Comparison of ENCODE assay signal across 10 cellular contexts in the genomic region with DNA sequence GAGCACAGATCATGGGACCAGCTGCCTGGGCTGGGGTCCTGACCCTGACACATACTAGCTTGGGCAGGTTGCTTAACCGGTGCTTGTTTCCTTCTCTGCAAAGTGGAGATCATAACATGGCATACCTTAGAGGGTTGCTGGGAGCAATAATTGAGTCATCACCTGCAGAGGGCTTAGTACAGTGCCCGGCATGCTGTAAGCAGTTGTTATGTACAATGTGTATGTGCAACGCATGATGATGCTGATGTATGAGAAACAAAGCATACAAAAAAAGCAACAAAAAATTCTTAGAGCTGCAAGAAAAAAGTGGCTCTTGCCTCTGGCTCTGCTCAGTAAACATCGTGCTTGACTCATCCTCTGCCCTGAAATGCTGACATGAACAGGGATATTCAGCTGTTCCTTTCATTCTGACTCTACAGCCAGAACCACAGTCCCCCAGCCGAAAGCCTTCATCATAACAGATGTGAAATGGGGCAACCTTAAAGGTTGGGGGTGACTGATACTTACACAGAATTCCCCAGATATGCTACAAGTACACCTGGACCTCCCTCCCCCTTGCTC.
DNase-seq lines count a peak whose midpoint lies in the region; ATAC-seq and TF ChIP-seq lines count a peak whose summit lies in the region.
"Had no signal": no experiment of that assay in that cellular context is flagged by ENCODE, and none has a peak within 500 bp of the region (broad histone marks: within the 10 kb centered on the region; RNA-seq: fewer than 3 reads in every experiment).

No MANE protein-coding gene starts in this region.

- no peaks in the 10 kb centered on the region for H3K9me3 ChIP-seq in breast epithelium
- H3K9me3 ChIP-seq in endodermal cell (ENCODE audit: control insufficient read depth, low read length): no peaks in the 10 kb centered on the region

- H3K36me3 Mint-ChIP-seq in MCF 10A (ENCODE audit: insufficient read depth, unreplicated experiment) (no peaks in the 10 kb centered on the region), endodermal cell (ENCODE audit: low read depth) (no peaks in the 10 kb centered on the region), type B pancreatic cell (no peaks in the 10 kb centered on the region)

- H3K4me3 ChIP-seq in breast epithelium (no peak overlapping the region), endodermal cell (ENCODE audit: low read length) (no peak overlapping the region)

- ATAC-seq in HG03558 (IDR thresholded peaks at IDR 0.05; ENCODE audit: extremely low read depth, unreplicated experiment): peak; percentile 51

- H3K36me3 ChIP-seq in breast epithelium (no peaks in the 10 kb centered on the region), endodermal cell (ENCODE audit: control insufficient read depth, insufficient read depth, low read length) (no peaks in the 10 kb centered on the region)

- TF ChIP-seq POLR2A in breast epithelium (IDR thresholded peaks at IDR 0.05): no peak

- no peak overlapping the region for H3K4me3 Mint-ChIP-seq in MCF 10A (ENCODE audit: unreplicated experiment)
- H3K4me3 Mint-ChIP-seq in endodermal cell: no peak overlapping the region
- H3K4me3 Mint-ChIP-seq in type B pancreatic cell: no peak overlapping the region
- H3K4me3 Mint-ChIP-seq: CD4-positive, CD25-positive, alpha-beta regulatory T cell had no signal

- no peaks in the 10 kb centered on the region for H3K4me1 ChIP-seq in breast epithelium
- H3K4me1 ChIP-seq in endodermal cell (ENCODE audit: control insufficient read depth, insufficient read depth, low read length): peaks cover 2% of the 10 kb centered on the region

- H3K27ac ChIP-seq in breast epithelium (peak overlapping the region in 1 of 2 donors; percentile 6), endodermal cell (ENCODE audit: low read depth, low read length) (no peak overlapping the region)

- H3K27me3 ChIP-seq in breast epithelium (no peaks in the 10 kb centered on the region), endodermal cell (ENCODE audit: control insufficient read depth, insufficient read depth, low read length, poor library complexity, severe bottlenecking) (peaks cover 8% of the 10 kb centered on the region)

- H3K4me1 Mint-ChIP-seq in MCF 10A (ENCODE audit: insufficient read depth, unreplicated experiment): peaks cover 6% of the 10 kb centered on the region
- peaks cover 24% of the 10 kb centered on the region for H3K4me1 Mint-ChIP-seq in endodermal cell
- H3K4me1 Mint-ChIP-seq in type B pancreatic cell (ENCODE audit: unreplicated experiment): peaks cover 29% of the 10 kb centered on the region

- no peak overlapping the region for H3K9ac ChIP-seq in endodermal cell (ENCODE audit: extremely low read depth, low read length, poor library complexity, severe bottlenecking)

- CTCF ChIA-PET in MCF 10A (lab: Yijun Ruan, JAX): interaction anchor here (0.6 to 5.0 kb wide), 10 partner anchors 14 to 1448 kb away, joined by 3 to 64 read pairs (median 8); no protein-coding TSS in a partner anchor

- peak overlapping the region; percentile 39 for H3K27ac Mint-ChIP-seq in MCF 10A (ENCODE audit: low read depth, unreplicated experiment)
- H3K27ac Mint-ChIP-seq in endodermal cell: no peak overlapping the region
- peak overlapping the region; percentile 28 for H3K27ac Mint-ChIP-seq in type B pancreatic cell

- peak; percentile 53 for DNase-seq in MCF 10A (ENCODE audit: unreplicated experiment)
- no peak for DNase-seq in breast epithelium (ENCODE audit: low spot score in 2 of 2)
- DNase-seq in endodermal cell: peak; percentile 33
- no peak for DNase-seq in type B pancreatic cell (ENCODE audit: extremely low spot score, unreplicated experiment)
- no peak for DNase-seq in Ammon's horn (ENCODE audit: low spot score)
- DNase-seq in mesenteric fat pad (ENCODE audit: low spot score): no peak
- no peak for DNase-seq in GOT3 (lab: John Stamatoyannopoulos, UW)
- DNase-seq: NCI-H774 had no signal

- no peak for TF ChIP-seq CTCF in MCF 10A (IDR thresholded peaks at IDR 0.05; ENCODE audit: unreplicated experiment)
- no peak for TF ChIP-seq CTCF in breast epithelium (IDR thresholded peaks at IDR 0.05)
- TF ChIP-seq CTCF in endodermal cell (conservative IDR thresholded peaks at IDR 0.05): no peak
- TF ChIP-seq CTCF in type B pancreatic cell (conservative IDR thresholded peaks at IDR 0.05): no peak

- H3K9me3 Mint-ChIP-seq in MCF 10A (ENCODE audit: unreplicated experiment) (no peaks in the 10 kb centered on the region), endodermal cell (no peaks in the 10 kb centered on the region), type B pancreatic cell (no peaks in the 10 kb centered on the region)
- H3K9me3 Mint-ChIP-seq: CD4-positive, CD25-positive, alpha-beta regulatory T cell had no signal

- intact Hi-C loops in MCF 10A (cut with micrococcal nuclease) (loop anchor here (2.0 to 10.0 kb wide), 4 partner anchors 209 to 1449 kb away; no protein-coding TSS in a partner anchor), breast epithelium (cut with DNase I; ENCODE audit: low total_unique reads) (loop anchor here (5.0 to 10.0 kb wide), 2 partner anchors 1269 to 1447 kb away; no protein-coding TSS in a partner anchor)

- H3K27me3 Mint-ChIP-seq in MCF 10A (ENCODE audit: insufficient read depth, unreplicated experiment): no peaks in the 10 kb centered on the region
- H3K27me3 Mint-ChIP-seq in endodermal cell (ENCODE audit: insufficient read depth): peaks cover 12% of the 10 kb centered on the region
- peaks cover 10% of the 10 kb centered on the region for H3K27me3 Mint-ChIP-seq in type B pancreatic cell
- H3K27me3 Mint-ChIP-seq: CD4-positive, CD25-positive, alpha-beta regulatory T cell had no signal

- BruUV-seq in MCF 10A (replicated peaks; lab: Mats Ljungman, UMichigan): no TSS peak

- WGBS in endodermal cell (ENCODE audit: insufficient coverage in 1 of 2, insufficient read length in 1 of 2), 2 experiments: 84 to 93% methylated on average over 5 of the region's 5 CpGs

- POLR2A ChIA-PET in MCF 10A (lab: Yijun Ruan, JAX): interaction anchor here (0.6 to 1.1 kb wide), 2 partner anchors 36 to 77 kb away, joined by 3 read pairs; no protein-coding TSS in a partner anchor

Comparison
In these comparisons a context has a peak if more than half of its experiments do, and no peak if none do; other contexts are left out.
1. DNase-seq: peak in MCF 10A (single experiment) and endodermal cell (single experiment); none in breast epithelium (0 of 2), type B pancreatic cell (single experiment), Ammon's horn (single experiment), mesenteric fat pad (single experiment) and GOT3 (single experiment).